Comparison of ENCODE assay signal across 14 cellular contexts in genomic region chr1:3909615-3910014, GRCh38.
"Had no signal": no experiment of that assay in that cellular context is flagged by ENCODE, and none has a peak within 500 bp of the region (broad histone marks: within the 10 kb centered on the region; RNA-seq: fewer than 3 reads in every experiment).

No MANE protein-coding gene starts in this region.

- H3K4me1 ChIP-seq: adrenal gland, parathyroid adenoma had no signal

- H3K9me3 ChIP-seq: adrenal gland, gastroesophageal sphincter, tibial nerve had no signal

- H3K27ac ChIP-seq: adrenal gland, dorsolateral prefrontal cortex, gastroesophageal sphincter, parathyroid adenoma, tibial nerve had no signal

- H3K4me3 ChIP-seq: adrenal gland, dorsolateral prefrontal cortex, gastroesophageal sphincter, lung, tibial nerve had no signal

- H3K4me3 Mint-ChIP-seq: endodermal cell; stimulated activated naive B cell treated with anti-CD40 and anti-IgM and Interleukin-4, amounts not matched to agents 10 μg/mL and 1 μg/mL and 100 μg/mL, for 72 hours had no signal

- H3K36me3 ChIP-seq: adrenal gland, gastroesophageal sphincter, tibial nerve had no signal

- H3K27ac Mint-ChIP-seq: endodermal cell had no signal

- DNase-seq: activated CD4-positive, CD25-positive, alpha-beta regulatory T cell treated with anti-CD3 and anti-CD28 coated beads, Interleukin-2, amount 50 U/mL, for 72 hours; activated naive CD4-positive, alpha-beta T cell treated with anti-CD3 and anti-CD28 coated beads, Interleukin-2, amount 50 U/mL, for 16 hours; endodermal cell; left colon; stimulated activated CD4-positive, alpha-beta T cell treated with anti-CD3 and anti-CD28 coated beads, Interleukin-4, amount 100 ng/mL, for 1 hour; stimulated activated naive B cell treated with anti-CD40 and anti-IgM and Interleukin-4, amounts not matched to agents 10 μg/mL and 1 μg/mL and 100 μg/mL, for 72 hours; T-helper 1 cell; T1000 had no signal

- H3K9me3 Mint-ChIP-seq: endodermal cell; stimulated activated naive B cell treated with anti-CD40 and anti-IgM and Interleukin-4, amounts not matched to agents 10 μg/mL and 1 μg/mL and 100 μg/mL, for 72 hours had no signal
